15 cellular contexts compared by ENCODE assay signal in the genomic region with DNA sequence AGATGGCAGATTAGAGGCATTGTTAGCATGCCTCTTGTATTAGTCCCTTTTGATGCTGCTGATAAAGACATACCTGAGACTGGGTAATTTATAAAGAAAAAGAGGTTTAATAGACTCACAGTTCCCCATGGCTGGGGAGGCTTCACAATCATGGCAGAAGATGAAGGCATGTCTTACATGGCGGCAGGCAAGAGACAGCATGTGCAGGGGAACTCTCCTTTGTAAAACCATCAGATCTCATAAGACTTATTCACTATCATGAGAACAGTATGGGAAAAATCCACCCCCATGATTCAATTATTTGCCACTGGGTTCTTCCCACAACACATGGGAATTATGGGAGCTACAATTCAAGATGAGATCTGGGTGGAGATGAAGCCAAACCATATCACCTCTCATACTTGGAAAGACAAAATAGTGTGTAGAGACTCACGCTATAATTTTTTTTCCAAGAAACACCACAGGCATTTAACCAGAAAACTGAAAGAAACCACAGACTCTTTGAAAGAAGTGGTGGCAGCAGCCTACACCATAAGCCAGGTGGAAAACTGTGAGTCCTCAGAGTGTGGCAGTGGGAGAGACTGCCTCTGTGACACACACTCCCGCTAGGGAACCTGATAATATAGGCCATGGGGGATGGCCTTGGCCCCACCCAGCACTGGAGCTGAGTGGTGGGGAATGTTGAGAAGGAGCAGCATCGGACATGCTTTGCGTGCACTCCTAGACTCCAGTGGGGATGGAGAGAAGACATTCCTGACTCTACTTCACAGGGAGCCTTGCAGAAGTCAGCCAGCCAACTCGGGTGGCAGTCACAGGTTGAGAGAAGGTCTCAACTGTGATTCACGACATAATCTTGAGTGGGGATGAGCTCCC. TPM values are rescaled to one million over a fixed set of nuclear protein-coding genes. Genes with fewer than 3 reads are reported as not detected.
DNase-seq lines count a peak whose midpoint lies in the region; ATAC-seq and TF ChIP-seq lines count a peak whose summit lies in the region.
"Had no signal": no experiment of that assay in that cellular context is flagged by ENCODE, and none has a peak within 500 bp of the region (broad histone marks: within the 10 kb centered on the region; RNA-seq: fewer than 3 reads in every experiment).

No MANE protein-coding gene starts in this region.

- H3K4me3 ChIP-seq in left ventricle myocardium inferior (no peak overlapping the region), upper lobe of left lung (no peak overlapping the region)
- H3K4me3 ChIP-seq: gastrocnemius medialis, Peyer's patch had no signal

- peak overlapping the region; percentile 55 for H3K4me3 Mint-ChIP-seq in activated naive CD8-positive, alpha-beta T cell treated with anti-CD3 and anti-CD28 coated beads, Interleukin-2, amount 10 ng/mL, durations not matched to agents 7 days and 5 days
- H3K4me3 Mint-ChIP-seq: CD8-positive, alpha-beta memory T cell had no signal

- peak; percentile 34 for DNase-seq in activated naive CD8-positive, alpha-beta T cell treated with anti-CD3 and anti-CD28 coated beads, Interleukin-2, amount 10 ng/mL, durations not matched to agents 7 days and 5 days
- DNase-seq in left ventricle myocardium inferior: no peak
- no peak for DNase-seq in G401 (ENCODE audit: low spot score)
- DNase-seq in activated gamma-delta T cell (lab: John Stamatoyannopoulos, UW): no peak
- no peak for DNase-seq in upper lobe of left lung
- DNase-seq: activated naive CD4-positive, alpha-beta T cell; CD8-positive, alpha-beta memory T cell; dermis blood vessel endothelial cell; gastrocnemius medialis had no signal

- peaks cover 3% of the 10 kb centered on the region for H3K27me3 Mint-ChIP-seq in activated naive CD8-positive, alpha-beta T cell treated with anti-CD3 and anti-CD28 coated beads, Interleukin-2, amount 10 ng/mL, durations not matched to agents 7 days and 5 days

- peaks cover 36% of the 10 kb centered on the region for H3K4me1 Mint-ChIP-seq in activated naive CD8-positive, alpha-beta T cell treated with anti-CD3 and anti-CD28 coated beads, Interleukin-2, amount 10 ng/mL, durations not matched to agents 7 days and 5 days
- H3K4me1 Mint-ChIP-seq: CD8-positive, alpha-beta memory T cell had no signal

- POLR2A ChIA-PET in activated naive CD8-positive, alpha-beta T cell treated with anti-CD3 and anti-CD28 coated beads, Interleukin-2, amount 10 ng/mL, durations not matched to agents 7 days and 5 days (lab: Charles Lee): interaction anchor here (0.7 to 1.0 kb wide), 2 partner anchors 26 to 37 kb away, joined by 3 read pairs; no protein-coding TSS in a partner anchor

- H3K4me1 ChIP-seq in left ventricle myocardium inferior (no peaks in the 10 kb centered on the region), upper lobe of left lung (peaks cover 0 to 3% (median 0%) of the 10 kb centered on the region in 4 donors)
- H3K4me1 ChIP-seq: gastrocnemius medialis, Peyer's patch had no signal

- in situ Hi-C loops in G401 (cut with HindIII; ENCODE audit: low sequenced_read_pairs): no loop called here

- TF ChIP-seq POLR2A in GM18505 (IDR thresholded peaks at IDR 0.05; ENCODE audit: borderline replicate concordance, extremely low read depth, insufficient read depth, insufficient read length): no peak
- no peak for TF ChIP-seq POLR2A in upper lobe of left lung (IDR thresholded peaks at IDR 0.05)

- peaks cover 18% of the 10 kb centered on the region for H3K9me3 Mint-ChIP-seq in activated naive CD8-positive, alpha-beta T cell treated with anti-CD3 and anti-CD28 coated beads, Interleukin-2, amount 10 ng/mL, durations not matched to agents 7 days and 5 days

- ATAC-seq in GM18505 (IDR thresholded peaks at IDR 0.05; ENCODE audit: unreplicated experiment) (peak; percentile 18), GM21423 (IDR thresholded peaks at IDR 0.05; ENCODE audit: unreplicated experiment) (peak; percentile 8), HG03354 (IDR thresholded peaks at IDR 0.05; ENCODE audit: poor library complexity, severe bottlenecking, unreplicated experiment) (peak; percentile 18), upper lobe of left lung (ENCODE audit: low FRiP score in 2 of 2) (no peak)
- peak; percentile 91 for ATAC-seq in activated naive CD8-positive, alpha-beta T cell treated with anti-CD3 and anti-CD28 coated beads, Interleukin-2, amount 10 ng/mL, durations not matched to agents 7 days and 5 days (ENCODE audit: low read depth)
- ATAC-seq: gastrocnemius medialis had no signal

- no peak for TF ChIP-seq CTCF in left ventricle myocardium inferior (IDR thresholded peaks at IDR 0.05; ENCODE audit: borderline replicate concordance)
- no peak for TF ChIP-seq CTCF in upper lobe of left lung (IDR thresholded peaks at IDR 0.05)

- 94 to 95% methylated on average over 7 of the region's 7 CpGs for WGBS in upper lobe of left lung, 2 donors

- H3K36me3 ChIP-seq in left ventricle myocardium inferior (no peaks in the 10 kb centered on the region), upper lobe of left lung (no peaks in the 10 kb centered on the region)
- H3K36me3 ChIP-seq: gastrocnemius medialis, neutrophil, Peyer's patch had no signal

- no peak overlapping the region for H3K27ac ChIP-seq in left ventricle myocardium inferior (replicated peaks)
- H3K27ac ChIP-seq in upper lobe of left lung: no peak overlapping the region
- H3K27ac ChIP-seq: gastrocnemius medialis, neutrophil had no signal

- H3K27ac Mint-ChIP-seq in activated naive CD8-positive, alpha-beta T cell treated with anti-CD3 and anti-CD28 coated beads, Interleukin-2, amount 10 ng/mL, durations not matched to agents 7 days and 5 days: peak overlapping the region; percentile 75

- peaks cover 2% of the 10 kb centered on the region for H3K9me3 ChIP-seq in left ventricle myocardium inferior (replicated peaks)
- no peaks in the 10 kb centered on the region for H3K9me3 ChIP-seq in upper lobe of left lung
- H3K9me3 ChIP-seq: gastrocnemius medialis, neutrophil, Peyer's patch had no signal

- no peaks in the 10 kb centered on the region for H3K27me3 ChIP-seq in left ventricle myocardium inferior (ENCODE audit: low read depth)
- H3K27me3 ChIP-seq in upper lobe of left lung: no peaks in the 10 kb centered on the region
- H3K27me3 ChIP-seq: gastrocnemius medialis, neutrophil, Peyer's patch had no signal

- intact Hi-C loops in left ventricle myocardium inferior (cut with micrococcal nuclease): no loop called here

- no peak for TF ChIP-seq EP300 in upper lobe of left lung (IDR thresholded peaks at IDR 0.05)

- H3K36me3 Mint-ChIP-seq in activated naive CD8-positive, alpha-beta T cell treated with anti-CD3 and anti-CD28 coated beads, Interleukin-2, amount 10 ng/mL, durations not matched to agents 7 days and 5 days: peaks cover 31% of the 10 kb centered on the region

RNA-seq across cellular contexts. Expression of gene SLC2A9, which starts 51.5 kb away (rescaled TPM):
- 1 to 10 TPM in 1 of 2 experiments, under 1 TPM in 1; 0.77 to 1.6 TPM for total RNA-seq in activated naive CD8-positive, alpha-beta T cell treated with anti-CD3 and anti-CD28 coated beads, Interleukin-2, amount 10 ng/mL, durations not matched to agents 7 days and 5 days
- 8.2 TPM for total RNA-seq in left ventricle myocardium inferior
- total RNA-seq in G401 (2014; rRNA removed; shearing (Covaris generic)): not detected in 2 replicates
- 10 to 100 TPM in 3 of 6 donors, 1 to 10 TPM in 3; 5.4 to 25.1 (median 13.0) TPM for total RNA-seq in upper lobe of left lung
- total RNA-seq: H4 had no signal

Comparison
In these comparisons a context has a peak if more than half of its experiments do, and no peak if none do; other contexts are left out.
1. ATAC-seq: peak in GM18505 (single experiment), GM21423 (single experiment), HG03354 (single experiment) and activated naive CD8-positive, alpha-beta T cell treated with anti-CD3 and anti-CD28 coated beads, Interleukin-2, amount 10 ng/mL, durations not matched to agents 7 days and 5 days (single experiment); none in upper lobe of left lung (0 of 2).